In the genomic region with DNA sequence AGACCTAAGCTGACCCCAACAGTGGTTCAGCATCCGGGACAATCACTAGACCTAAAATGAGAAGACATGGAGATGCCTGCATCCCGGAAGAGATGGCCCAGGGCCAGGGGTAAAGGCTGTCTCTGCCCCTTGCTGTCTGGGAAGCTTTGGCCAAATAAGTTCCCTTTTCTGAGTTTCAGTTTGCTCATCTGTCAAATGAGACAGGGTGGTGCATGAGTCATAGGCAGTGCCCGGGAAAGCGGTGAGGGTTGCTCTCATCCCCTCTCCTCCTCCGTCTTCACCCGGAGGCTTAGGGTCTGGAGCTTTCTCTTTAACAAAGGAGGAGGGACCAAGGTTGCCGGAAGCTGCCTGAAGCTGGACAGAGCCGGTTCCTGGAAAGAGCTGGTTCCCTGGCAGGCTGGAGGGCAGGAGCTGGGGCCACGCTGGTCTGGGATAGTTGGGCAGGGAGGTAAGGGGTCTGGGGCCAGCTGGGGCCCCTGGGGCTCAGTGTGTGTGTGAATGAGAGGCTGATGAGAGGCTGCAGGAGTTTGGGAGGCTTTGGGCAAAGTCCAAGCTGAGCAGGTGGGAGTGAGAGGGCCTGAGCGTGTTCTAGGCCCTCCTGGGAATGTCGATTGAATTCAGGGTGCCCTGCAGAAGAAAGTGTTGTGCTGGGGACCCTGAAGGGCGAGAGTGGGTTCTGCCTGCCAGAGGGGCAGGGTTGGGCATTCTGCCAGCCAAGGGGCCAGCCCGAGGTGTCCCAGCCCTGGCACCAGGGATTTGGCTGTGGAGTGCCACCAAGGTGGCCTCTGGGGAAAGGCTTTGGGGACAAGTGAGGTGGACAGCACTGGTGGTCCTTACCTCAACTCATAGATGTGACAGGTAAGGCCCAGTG, we compare ENCODE assay signal across 8 cellular contexts. TPM values are rescaled to one million over a fixed set of nuclear protein-coding genes. Genes with fewer than 3 reads are reported as not detected.
DNase-seq lines count a peak whose midpoint lies in the region; ATAC-seq and TF ChIP-seq lines count a peak whose summit lies in the region.

A gene with protein sequence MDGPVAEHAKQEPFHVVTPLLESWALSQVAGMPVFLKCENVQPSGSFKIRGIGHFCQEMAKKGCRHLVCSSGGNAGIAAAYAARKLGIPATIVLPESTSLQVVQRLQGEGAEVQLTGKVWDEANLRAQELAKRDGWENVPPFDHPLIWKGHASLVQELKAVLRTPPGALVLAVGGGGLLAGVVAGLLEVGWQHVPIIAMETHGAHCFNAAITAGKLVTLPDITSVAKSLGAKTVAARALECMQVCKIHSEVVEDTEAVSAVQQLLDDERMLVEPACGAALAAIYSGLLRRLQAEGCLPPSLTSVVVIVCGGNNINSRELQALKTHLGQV (plus strand): TSS at position 351 of the 871 bp plus-strand sequence. CDS start 5,603 bp downstream, outside the sequence.

- H3K4me3 ChIP-seq in CD8-positive, alpha-beta memory T cell (ENCODE audit: low read length), result no peak within 1 kb of the TSS
- peak within 1 kb of the TSS in 3 of 4 donors; percentile 18 to 62 (median 49) for H3K4me3 ChIP-seq in adrenal gland
- peak within 1 kb of the TSS; percentile 68 for H3K4me3 ChIP-seq in left ventricle myocardium inferior

- TF ChIP-seq POLR2A in adrenal gland (IDR thresholded peaks at IDR 0.05), result peak in 1 of 2 donors; percentile 69

- no peaks in the 10 kb centered on the region for H3K27me3 ChIP-seq in CD8-positive, alpha-beta memory T cell (ENCODE audit: insufficient read depth, low read length, poor library complexity, severe bottlenecking)
- H3K27me3 ChIP-seq in adrenal gland (no peaks in the 10 kb centered on the region), left ventricle myocardium inferior (ENCODE audit: low read depth) (no peaks in the 10 kb centered on the region)

- POLR2A ChIA-PET in CD8-positive, alpha-beta memory T cell (lab: Charles Lee), result no interaction called here

- no peak for DNase-seq in CD8-positive, alpha-beta memory T cell
- peak; percentile 78 for DNase-seq in NCI-H510A treated with DMSO at 0.1 percent for 48 hours (lab: John Stamatoyannopoulos, UW)
- DNase-seq in adrenal gland, result peak; percentile 80 to 94 (median 93)
- peak; percentile 42 for DNase-seq in left ventricle myocardium inferior
- peak; percentile 93 for DNase-seq in posterior vena cava (ENCODE audit: low spot score)
- no peak for DNase-seq in NCI-H2081 treated with DMSO at 0.1 percent for 48 hours (lab: John Stamatoyannopoulos, UW)

- H3K9me3 Mint-ChIP-seq in CD8-positive, alpha-beta memory T cell, result no peaks in the 10 kb centered on the region

- H3K36me3 ChIP-seq in CD8-positive, alpha-beta memory T cell (ENCODE audit: insufficient read depth, low read length), result no peaks in the 10 kb centered on the region
- H3K36me3 ChIP-seq in adrenal gland (replicated peaks in 1 of 2), result no peaks in the 10 kb centered on the region
- no peaks in the 10 kb centered on the region for H3K36me3 ChIP-seq in left ventricle myocardium inferior

- CTCF ChIA-PET in CD8-positive, alpha-beta memory T cell (lab: Charles Lee), result no interaction called here

- H3K4me1 Mint-ChIP-seq in CD8-positive, alpha-beta memory T cell, result peaks cover 0 to 3% (median 3%) of the 10 kb centered on the region in 3 donors

- H3K4me1 ChIP-seq in CD8-positive, alpha-beta memory T cell (ENCODE audit: insufficient read depth, low read length), result no peaks in the 10 kb centered on the region
- H3K4me1 ChIP-seq in adrenal gland (replicated peaks in 1 of 2) (peaks cover 20 to 33% of the 10 kb centered on the region in 2 donors), left ventricle myocardium inferior (peaks cover 15% of the 10 kb centered on the region)

- ATAC-seq in GM19025 (IDR thresholded peaks at IDR 0.05; ENCODE audit: low read depth, unreplicated experiment) (peak; percentile 76), HG03095 (IDR thresholded peaks at IDR 0.05; ENCODE audit: unreplicated experiment) (peak; percentile 71)

- peak within 1 kb of the TSS in 1 of 7 donors; percentile 85 for H3K4me3 Mint-ChIP-seq in CD8-positive, alpha-beta memory T cell

- H3K27ac Mint-ChIP-seq in CD8-positive, alpha-beta memory T cell, result peak within 1 kb of the TSS in 1 of 8 donors; percentile 71

- no peaks in the 10 kb centered on the region for H3K36me3 Mint-ChIP-seq in CD8-positive, alpha-beta memory T cell

- WGBS in adrenal gland, 4 donors, result 4 to 9% (median 5%) methylated on average over 10 to 13 of the region's 13 CpGs

- TF ChIP-seq CTCF in adrenal gland (IDR thresholded peaks at IDR 0.05) (no peak), left ventricle myocardium inferior (IDR thresholded peaks at IDR 0.05; ENCODE audit: borderline replicate concordance) (no peak)

- no peaks in the 10 kb centered on the region for H3K9me3 ChIP-seq in CD8-positive, alpha-beta memory T cell (ENCODE audit: low read length)
- no peaks in the 10 kb centered on the region for H3K9me3 ChIP-seq in adrenal gland (replicated peaks in 1 of 3)
- H3K9me3 ChIP-seq in left ventricle myocardium inferior (replicated peaks), result no peaks in the 10 kb centered on the region

- peaks cover 7 to 12% of the 10 kb centered on the region in 2 donors for H3K27me3 Mint-ChIP-seq in CD8-positive, alpha-beta memory T cell

- intact Hi-C loops in adrenal gland (cut with DNase I) (loop anchor here (10.0 kb wide), 2 partner anchors 107 to 237 kb away; a partner anchor contains a TSS), left ventricle myocardium inferior (cut with micrococcal nuclease) (no loop called here), posterior vena cava (cut with DNase I) (loop anchor here (5.0 to 10.0 kb wide), 3 partner anchors 107 to 230 kb away; no protein-coding TSS in a partner anchor)

- H3K27ac ChIP-seq in CD8-positive, alpha-beta memory T cell (ENCODE audit: low read depth, low read length), result peak within 1 kb of the TSS; percentile 82
- H3K27ac ChIP-seq in adrenal gland, result peak within 1 kb of the TSS; percentile 34 to 90 (median 65)
- H3K27ac ChIP-seq in left ventricle myocardium inferior (replicated peaks), result peak within 1 kb of the TSS; percentile 53

RNA-seq across cellular contexts. Expression of the gene that starts here (rescaled TPM):
- total RNA-seq in CD8-positive, alpha-beta memory T cell, result under 1 TPM; 0.20 to 0.24 TPM
- polyA plus RNA-seq in CD8-positive, alpha-beta memory T cell, result not detected
- total RNA-seq in adrenal gland (100 to 1,000 TPM in 1 of 8 donors, 10 to 100 TPM in 7; 11.6 to 111 (median 21.4) TPM), left ventricle myocardium inferior (13.3 TPM), posterior vena cava (1 to 10 TPM; 1.1 to 5.5 TPM)
- polyA plus RNA-seq in adrenal gland, result 10 to 100 TPM; 15.9 to 40.3 (median 23.8) TPM

Comparison
In these comparisons a context has a peak if more than half of its experiments do, and no peak if none do; other contexts are left out.
1. RNA of the gene that starts here (polyA plus RNA-seq): 15.9 to 40.3 TPM in adrenal gland; not detected in CD8-positive, alpha-beta memory T cell (single experiment); every median in the first group is over 10 times any median in the second.
2. DNase-seq: peak in NCI-H510A treated with DMSO at 0.1 percent for 48 hours (single experiment), adrenal gland (7 of 7), left ventricle myocardium inferior (single experiment) and posterior vena cava (single experiment); none in CD8-positive, alpha-beta memory T cell (0 of 5) and NCI-H2081 treated with DMSO at 0.1 percent for 48 hours (single experiment).
3. Peak in every context shown above with its lines, with median percentiles within 50 percentile points of each other: H3K27ac ChIP-seq.